Comparison of ENCODE assay signal across 21 cellular contexts in genomic region chr17:1533649-1534325, GRCh38. TPM values are rescaled to one million over a fixed set of nuclear protein-coding genes. Genes with fewer than 3 reads are reported as not detected.
A peak's percentile ranks its signal among the peaks of the same experiment; 100 is the strongest.
DNase-seq lines count a peak whose midpoint lies in the region; ATAC-seq and TF ChIP-seq lines count a peak whose summit lies in the region.
"Had no signal": no experiment of that assay in that cellular context is flagged by ENCODE, and none has a peak within 500 bp of the region (broad histone marks: within the 10 kb centered on the region; RNA-seq: fewer than 3 reads in every experiment).

No MANE protein-coding gene starts in this region.

- 96% methylated on average over 24 of the region's 24 CpGs for WGBS in mesenchymal stem cell

- H3K27me3 ChIP-seq in left ventricle myocardium inferior (ENCODE audit: low read depth) (no peaks in the 10 kb centered on the region), brain microvascular endothelial cell (replicated peaks) (no peaks in the 10 kb centered on the region), mesenchymal stem cell (ENCODE audit: control insufficient read depth in 1 of 2, insufficient read depth in 1 of 2, low read length in 2 of 2) (no peaks in the 10 kb centered on the region)
- H3K27me3 ChIP-seq: foreskin keratinocyte, left lung, pancreas, right lobe of liver had no signal

- H3K4me2 ChIP-seq in mesenchymal stem cell (ENCODE audit: low read length, poor library complexity, severe bottlenecking), result no peak overlapping the region

- H3K27ac Mint-ChIP-seq in progenitor cell of endocrine pancreas, result peak overlapping the region; percentile 56
- H3K27ac Mint-ChIP-seq in chondrocyte (ENCODE audit: unreplicated experiment), result no peak overlapping the region
- H3K27ac Mint-ChIP-seq: activated CD4-positive, alpha-beta T cell treated with anti-CD3 and anti-CD28 coated beads, Interleukin-2, amount 10 ng/mL, durations not matched to agents 7 days and 5 days; activated CD8-positive, alpha-beta memory T cell treated with anti-CD3 and anti-CD28 coated beads, Interleukin-2, amount 10 ng/mL, durations not matched to agents 7 days and 5 days; mesothelial cell of epicardium had no signal

- H3K4ac ChIP-seq in mesenchymal stem cell (ENCODE audit: low read depth in 1 of 2, low read length in 2 of 2), result no peak overlapping the region

- no peaks in the 10 kb centered on the region for H3K9me3 Mint-ChIP-seq in progenitor cell of endocrine pancreas (ENCODE audit: low read depth)
- H3K9me3 Mint-ChIP-seq in chondrocyte (ENCODE audit: low read depth), result no peaks in the 10 kb centered on the region
- H3K9me3 Mint-ChIP-seq: activated CD4-positive, alpha-beta T cell treated with anti-CD3 and anti-CD28 coated beads, Interleukin-2, amount 10 ng/mL, durations not matched to agents 7 days and 5 days; CD8-positive, alpha-beta T cell; mesothelial cell of epicardium had no signal

- no peak overlapping the region for H2BK120ac ChIP-seq in mesenchymal stem cell (ENCODE audit: low read depth, low read length)

- TF ChIP-seq CTCF in left ventricle myocardium inferior (IDR thresholded peaks at IDR 0.05; ENCODE audit: borderline replicate concordance), result no peak
- TF ChIP-seq CTCF in progenitor cell of endocrine pancreas (IDR thresholded peaks at IDR 0.05; ENCODE audit: unreplicated experiment), result no peak
- no peak for TF ChIP-seq CTCF in brain microvascular endothelial cell (IDR thresholded peaks at IDR 0.05; ENCODE audit: low read depth, low read length, missing control alignments)
- TF ChIP-seq CTCF in chondrocyte (IDR thresholded peaks at IDR 0.05), result no peak

- no peak overlapping the region for H2BK5ac ChIP-seq in mesenchymal stem cell (ENCODE audit: low read depth, low read length, poor library complexity, severe bottlenecking)

- no peak for DNase-seq in Right ventricle myocardium superior
- no peak for DNase-seq in cardiac septum (ENCODE audit: low spot score)
- DNase-seq in left ventricle myocardium inferior, result peak; percentile 28
- DNase-seq in progenitor cell of endocrine pancreas (ENCODE audit: low spot score, unreplicated experiment), result no peak
- no peak for DNase-seq in brain microvascular endothelial cell
- no peak for DNase-seq in chondrocyte (ENCODE audit: low spot score)
- no peak for DNase-seq in mesenchymal stem cell
- DNase-seq in GM19240 (ENCODE audit: insufficient read length, low spot score), result no peak
- DNase-seq: amniotic stem cell, foreskin keratinocyte, IMR-90, NCI-H510A, pancreas, right lobe of liver had no signal

- H3K79me1 ChIP-seq in mesenchymal stem cell (replicated peaks; ENCODE audit: low read length, poor library complexity, severe bottlenecking), result peaks cover 24% of the 10 kb centered on the region

- H3K9me3 ChIP-seq in left ventricle myocardium inferior (replicated peaks) (no peaks in the 10 kb centered on the region), mesenchymal stem cell (ENCODE audit: control insufficient read depth, low read length) (no peaks in the 10 kb centered on the region)
- H3K9me3 ChIP-seq: left lung, pancreas, right lobe of liver, thoracic aorta had no signal

- H3K27ac ChIP-seq in left ventricle myocardium inferior (replicated peaks) (peak overlapping the region; percentile 83), brain microvascular endothelial cell (no peak overlapping the region), mesenchymal stem cell (ENCODE audit: low read length, poor library complexity, severe bottlenecking) (no peak overlapping the region)
- H3K27ac ChIP-seq: coronary artery, foreskin keratinocyte, left lung, pancreas, right lobe of liver, thoracic aorta had no signal

- no peak overlapping the region for H3K4me3 ChIP-seq in left ventricle myocardium inferior
- H3K4me3 ChIP-seq in brain microvascular endothelial cell (ENCODE audit: low read depth, low read length), result no peak overlapping the region
- H3K4me3 ChIP-seq in mesenchymal stem cell (ENCODE audit: insufficient read depth in 1 of 2, low read depth in 1 of 2, low read length in 2 of 2), result no peak overlapping the region
- H3K4me3 ChIP-seq: coronary artery, left lung, pancreas, right lobe of liver, thoracic aorta had no signal

- no peak overlapping the region for H3K23ac ChIP-seq in mesenchymal stem cell (ENCODE audit: low read length in 2 of 2)

- H4K91ac ChIP-seq in mesenchymal stem cell (ENCODE audit: low read length), result no peak overlapping the region

- H3K36me3 ChIP-seq in left ventricle myocardium inferior (peaks cover 96% of the 10 kb centered on the region), brain microvascular endothelial cell (replicated peaks) (peaks cover 52% of the 10 kb centered on the region), mesenchymal stem cell (ENCODE audit: control insufficient read depth in 1 of 2, insufficient read depth in 2 of 2, low read depth in 1 of 2, low read length in 2 of 2) (peaks cover 62 to 84% of the 10 kb centered on the region in 2 experiments)

- H3K4me1 ChIP-seq in left ventricle myocardium inferior (peaks cover 17% of the 10 kb centered on the region), mesenchymal stem cell (ENCODE audit: control insufficient read depth, insufficient read depth, low read depth, low read length) (peaks cover 2% of the 10 kb centered on the region)
- H3K4me1 ChIP-seq: foreskin keratinocyte, left lung, pancreas, right lobe of liver had no signal

- ATAC-seq in Right ventricle myocardium superior (ENCODE audit: poor library complexity), result peak; percentile 85
- ATAC-seq: foreskin keratinocyte had no signal

- H3K4me3 Mint-ChIP-seq in progenitor cell of endocrine pancreas (ENCODE audit: low read depth), result no peak overlapping the region
- H3K4me3 Mint-ChIP-seq in chondrocyte (ENCODE audit: unreplicated experiment), result no peak overlapping the region
- H3K4me3 Mint-ChIP-seq: activated CD4-positive, alpha-beta T cell treated with anti-CD3 and anti-CD28 coated beads, Interleukin-2, amount 10 ng/mL, durations not matched to agents 7 days and 5 days; activated CD8-positive, alpha-beta memory T cell treated with anti-CD3 and anti-CD28 coated beads, Interleukin-2, amount 10 ng/mL, durations not matched to agents 7 days and 5 days; CD8-positive, alpha-beta T cell; mesothelial cell of epicardium had no signal

- no peak overlapping the region for H4K8ac ChIP-seq in mesenchymal stem cell (ENCODE audit: low read length)

- intact Hi-C loops in Right ventricle myocardium superior (cut with DNase I) (no loop called here), cardiac septum (cut with DNase I) (no loop called here), left ventricle myocardium inferior (cut with micrococcal nuclease) (no loop called here)

- H3K9ac ChIP-seq in mesenchymal stem cell (ENCODE audit: low read length), result no peak overlapping the region

- no peak overlapping the region for H2AK5ac ChIP-seq in mesenchymal stem cell (ENCODE audit: low read length, severe bottlenecking)

- H3K27me3 Mint-ChIP-seq in progenitor cell of endocrine pancreas (no peaks in the 10 kb centered on the region), chondrocyte (ENCODE audit: low read depth) (no peaks in the 10 kb centered on the region)
- H3K27me3 Mint-ChIP-seq: activated CD4-positive, alpha-beta T cell treated with anti-CD3 and anti-CD28 coated beads, Interleukin-2, amount 10 ng/mL, durations not matched to agents 7 days and 5 days; activated CD8-positive, alpha-beta memory T cell treated with anti-CD3 and anti-CD28 coated beads, Interleukin-2, amount 10 ng/mL, durations not matched to agents 7 days and 5 days had no signal

- H3K36me3 Mint-ChIP-seq in progenitor cell of endocrine pancreas (ENCODE audit: insufficient read depth), result peaks cover 5% of the 10 kb centered on the region
- peaks cover 21% of the 10 kb centered on the region for H3K36me3 Mint-ChIP-seq in chondrocyte (ENCODE audit: low read depth)

- no peak overlapping the region for H3K14ac ChIP-seq in mesenchymal stem cell (ENCODE audit: low read length in 2 of 2)

- H2BK15ac ChIP-seq in mesenchymal stem cell (ENCODE audit: low read depth, poor library complexity, severe bottlenecking), result no peak overlapping the region

- in situ Hi-C loops in brain microvascular endothelial cell (cut with HindIII; ENCODE audit: low pct_ligation_motif_present, low sequenced_read_pairs), result no loop called here

- H2BK12ac ChIP-seq in mesenchymal stem cell (ENCODE audit: low read length in 2 of 2), result no peak overlapping the region

- no peak overlapping the region for H2AFZ ChIP-seq in mesenchymal stem cell (ENCODE audit: low read depth, low read length)

- H3K4me1 Mint-ChIP-seq in progenitor cell of endocrine pancreas (ENCODE audit: low read depth), result no peaks in the 10 kb centered on the region
- no peaks in the 10 kb centered on the region for H3K4me1 Mint-ChIP-seq in chondrocyte (ENCODE audit: low read depth)
- H3K4me1 Mint-ChIP-seq: activated CD4-positive, alpha-beta T cell treated with anti-CD3 and anti-CD28 coated beads, Interleukin-2, amount 10 ng/mL, durations not matched to agents 7 days and 5 days; activated CD8-positive, alpha-beta memory T cell treated with anti-CD3 and anti-CD28 coated beads, Interleukin-2, amount 10 ng/mL, durations not matched to agents 7 days and 5 days had no signal

- H3K18ac ChIP-seq in mesenchymal stem cell (ENCODE audit: low read depth in 1 of 2, low read length in 2 of 2), result no peak overlapping the region

RNA-seq across cellular contexts. Expression of gene INPP5K, which starts 17.4 kb away (rescaled TPM):
- total RNA-seq in Right ventricle myocardium superior, result 32.9 TPM
- total RNA-seq in cardiac septum, result 34.2 TPM
- total RNA-seq in left ventricle myocardium inferior, result 35.2 TPM
- total RNA-seq in progenitor cell of endocrine pancreas, result 27.1 and 29.8 TPM in 2 replicates
- 30.2 to 35.3 TPM (median 34.3 TPM) in 3 replicates for total RNA-seq in chondrocyte
- 18.7 TPM for polyA plus RNA-seq in mesenchymal stem cell (2013, experiment 1 of 2)
- polyA plus RNA-seq in mesenchymal stem cell (2013, experiment 2 of 2), result 20.5 TPM

RNA-seq across cellular contexts. Expression of gene PITPNA, which starts 28.8 kb away (rescaled TPM):
- total RNA-seq in Right ventricle myocardium superior (46.3 TPM), cardiac septum (49.9 TPM), left ventricle myocardium inferior (49.1 TPM), progenitor cell of endocrine pancreas (63.5 and 75.0 TPM in 2 replicates), chondrocyte (60.7 to 69.1 TPM (median 68.2 TPM) in 3 replicates)
- 71.7 TPM for polyA plus RNA-seq in mesenchymal stem cell (2013, experiment 1 of 2)
- polyA plus RNA-seq in mesenchymal stem cell (2013, experiment 2 of 2), result 78.4 TPM

RNA-seq across cellular contexts. Expression of gene MYO1C, which starts 41.3 kb away (rescaled TPM):
- total RNA-seq in Right ventricle myocardium superior (182 TPM), cardiac septum (209 TPM), left ventricle myocardium inferior (150 TPM), progenitor cell of endocrine pancreas (64.4 and 84.0 TPM in 2 replicates), chondrocyte (216 to 329 TPM (median 329 TPM) in 3 replicates)
- polyA plus RNA-seq in mesenchymal stem cell (2013, experiment 1 of 2), result 112 TPM
- polyA plus RNA-seq in mesenchymal stem cell (2013, experiment 2 of 2), result 111 TPM
